30 cellular contexts compared by ENCODE assay signal in genomic region chr2:59583173-59583765, GRCh38.
"Had no signal": no experiment of that assay in that cellular context is flagged by ENCODE, and none has a peak within 500 bp of the region (broad histone marks: within the 10 kb centered on the region; RNA-seq: fewer than 3 reads in every experiment).

No MANE protein-coding gene starts in this region.

- H3K27me3 Mint-ChIP-seq: activated CD4-positive, alpha-beta memory T cell treated with anti-CD3 and anti-CD28 coated beads for 36 hours; activated CD4-positive, alpha-beta T cell treated with anti-CD3 and anti-CD28 coated beads, Interleukin-2, amount 10 ng/mL, durations not matched to agents 24 days and 14 days; activated naive CD4-positive, alpha-beta T cell treated with anti-CD3 and anti-CD28 coated beads, Interleukin-2, amount 10 ng/mL, durations not matched to agents 7 days and 5 days; activated T-cell treated with anti-CD3 and anti-CD28 coated beads, Interleukin-2, amount 50 U/mL, for 24 hours; progenitor cell of endocrine pancreas had no signal

- H3K36me3 ChIP-seq: brain microvascular endothelial cell, esophagus muscularis mucosa, left ventricle myocardium inferior, neutrophil, ovary, transverse colon, WERI-Rb-1 had no signal

- H3K4me1 ChIP-seq: esophagus muscularis mucosa, foreskin keratinocyte, left ventricle myocardium inferior, testis had no signal

- H3K4me3 ChIP-seq: esophagus muscularis mucosa, left ventricle myocardium inferior, lung, ovary, skin epidermis, testis, transverse colon had no signal

- H3K9me3 Mint-ChIP-seq: activated CD4-positive, alpha-beta memory T cell treated with anti-CD3 and anti-CD28 coated beads for 36 hours; activated CD4-positive, alpha-beta T cell treated with anti-CD3 and anti-CD28 coated beads, Interleukin-2, amount 10 ng/mL, durations not matched to agents 24 days and 14 days; activated naive CD4-positive, alpha-beta T cell treated with anti-CD3 and anti-CD28 coated beads, Interleukin-2, amount 10 ng/mL, durations not matched to agents 7 days and 5 days; activated T-cell treated with anti-CD3 and anti-CD28 coated beads, Interleukin-2, amount 50 U/mL, for 24 hours; nephron progenitor cell had no signal

- H3K27ac ChIP-seq: brain microvascular endothelial cell, esophagus muscularis mucosa, foreskin keratinocyte, left ventricle myocardium inferior, neutrophil, ovary, skin epidermis, testis, transverse colon, WERI-Rb-1 had no signal

- DNase-seq: activated CD4-positive, alpha-beta memory T cell treated with anti-CD3 and anti-CD28 coated beads for 36 hours; activated CD4-positive, alpha-beta T cell treated with anti-CD3 and anti-CD28 coated beads, Interleukin-2, amount 10 ng/mL, durations not matched to agents 24 days and 14 days; activated CD8-positive, alpha-beta memory T cell treated with anti-CD3 and anti-CD28 coated beads, Interleukin-2, amount 50 U/mL, for 48 hours; activated gamma-delta T cell; activated naive CD4-positive, alpha-beta T cell treated with anti-CD3 and anti-CD28 coated beads, Interleukin-2, amount 10 ng/mL, durations not matched to agents 7 days and 5 days; activated T-cell treated with anti-CD3 and anti-CD28 coated beads, Interleukin-2, amount 50 U/mL, for 24 hours; amniotic stem cell; brain microvascular endothelial cell; caudate nucleus; left ventricle myocardium inferior; nephron progenitor cell; ovary; stimulated activated CD4-positive, alpha-beta T cell treated with anti-CD3 and anti-CD28 coated beads, Interleukin-12 subunit alpha, Interleukin-12 subunit beta, amount 100 ng/mL, for 4 hours; stimulated activated CD4-positive, alpha-beta T cell treated with anti-CD3 and anti-CD28 coated beads, Interleukin-4, amount 100 ng/mL, for 1 hour; stimulated activated naive CD8-positive, alpha-beta T cell treated with anti-CD3 and anti-CD28 coated beads, Interleukin-15, Interleukin-2, amounts not matched to agents 100 U/mL and 50 U/mL, for 24 hours; T1000; testis; transverse colon; WERI-Rb-1 had no signal

- H3K9me3 ChIP-seq: esophagus muscularis mucosa, left ventricle myocardium inferior, neutrophil, ovary, testis, transverse colon had no signal

- H3K27ac Mint-ChIP-seq: activated CD4-positive, alpha-beta memory T cell treated with anti-CD3 and anti-CD28 coated beads for 36 hours; activated CD4-positive, alpha-beta T cell treated with anti-CD3 and anti-CD28 coated beads, Interleukin-2, amount 10 ng/mL, durations not matched to agents 24 days and 14 days; activated naive CD4-positive, alpha-beta T cell treated with anti-CD3 and anti-CD28 coated beads, Interleukin-2, amount 10 ng/mL, durations not matched to agents 7 days and 5 days; activated T-cell treated with anti-CD3 and anti-CD28 coated beads, Interleukin-2, amount 50 U/mL, for 24 hours; nephron progenitor cell; progenitor cell of endocrine pancreas had no signal

- H3K4me3 Mint-ChIP-seq: activated CD4-positive, alpha-beta memory T cell treated with anti-CD3 and anti-CD28 coated beads for 36 hours; activated CD4-positive, alpha-beta T cell treated with anti-CD3 and anti-CD28 coated beads, Interleukin-2, amount 10 ng/mL, durations not matched to agents 24 days and 14 days; activated naive CD4-positive, alpha-beta T cell treated with anti-CD3 and anti-CD28 coated beads, Interleukin-2, amount 10 ng/mL, durations not matched to agents 7 days and 5 days; activated T-cell treated with anti-CD3 and anti-CD28 coated beads, Interleukin-2, amount 50 U/mL, for 24 hours; nephron progenitor cell had no signal

- FAIRE-seq: astrocyte, endothelial cell of umbilical vein, islet of Langerhans had no signal

- H3K27me3 ChIP-seq: brain microvascular endothelial cell, esophagus muscularis mucosa, foreskin keratinocyte, neutrophil, ovary, testis, transverse colon had no signal

- H3K4me1 Mint-ChIP-seq: activated CD4-positive, alpha-beta T cell treated with anti-CD3 and anti-CD28 coated beads, Interleukin-2, amount 10 ng/mL, durations not matched to agents 24 days and 14 days; activated naive CD4-positive, alpha-beta T cell treated with anti-CD3 and anti-CD28 coated beads, Interleukin-2, amount 10 ng/mL, durations not matched to agents 7 days and 5 days had no signal

- ATAC-seq: activated CD4-positive, CD25-positive, alpha-beta regulatory T cell treated with anti-CD3 and anti-CD28 coated beads, Interleukin-2, amount 50 U/mL, for 24 hours; foreskin keratinocyte; sciatic nerve; stimulated activated naive CD8-positive, alpha-beta T cell treated with anti-CD3 and anti-CD28 coated beads, Interleukin-15, Interleukin-2, amounts not matched to agents 100 U/mL and 50 U/mL, for 24 hours had no signal

- H3K36me3 Mint-ChIP-seq: activated CD4-positive, alpha-beta memory T cell treated with anti-CD3 and anti-CD28 coated beads for 36 hours; activated naive CD4-positive, alpha-beta T cell treated with anti-CD3 and anti-CD28 coated beads, Interleukin-2, amount 10 ng/mL, durations not matched to agents 7 days and 5 days had no signal
